In genomic region chr4:8320386-8320750, GRCh38 we compare ENCODE assay signal across 1 cellular context.
TF ChIP-seq lines count a peak whose summit lies in the region.

No MANE protein-coding gene starts in this region.

TF ChIP-seq in GM12878, 131 proteins besides CTCF, POLR2A, EP300 and RAD21 (continued from another document):
- TF ChIP-seq RAD51 (IDR thresholded peaks at IDR 0.05) (no peak), SIN3A (IDR thresholded peaks at IDR 0.05; ENCODE audit: low read depth, low read length) (no peak), SUPT20H (IDR thresholded peaks at IDR 0.05; ENCODE audit: borderline replicate concordance, control insufficient read depth, low read depth, low read length) (no peak), MYB (IDR thresholded peaks at IDR 0.05; ENCODE audit: borderline replicate concordance, low read depth, low read length) (no peak), HSF1 (IDR thresholded peaks at IDR 0.05; ENCODE audit: low read depth, low read length) (no peak), YY1 (IDR thresholded peaks at IDR 0.05; ENCODE audit: low read depth, low read length) (no peak)
